In the genomic region with DNA sequence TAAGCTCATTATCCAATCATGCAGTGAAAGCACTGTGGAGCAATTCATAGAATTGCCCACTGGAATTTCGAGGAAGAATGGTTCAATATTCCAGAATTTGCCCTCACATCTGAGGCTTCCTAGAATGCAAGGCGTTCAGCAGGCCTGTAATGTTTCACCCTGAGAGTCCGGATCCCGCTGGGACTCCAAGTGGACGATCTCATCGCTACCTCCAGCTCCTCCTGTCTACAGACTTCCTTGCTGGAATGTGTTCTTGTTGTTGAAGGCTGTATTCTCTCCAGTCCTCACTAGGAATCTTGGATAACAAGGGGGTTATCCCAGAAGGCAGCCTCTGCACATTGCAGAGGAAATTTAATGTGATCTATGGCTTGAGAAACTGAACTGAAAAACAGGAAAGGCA, we compare ENCODE assay signal across 22 cellular contexts.
"Had no signal": no experiment of that assay in that cellular context is flagged by ENCODE, and none has a peak within 500 bp of the region (broad histone marks: within the 10 kb centered on the region; RNA-seq: fewer than 3 reads in every experiment).

No MANE protein-coding gene starts in this region.

- H3K9me3 ChIP-seq: pancreas, prostate gland, spleen, thoracic aorta, transverse colon had no signal

- H3K4me1 Mint-ChIP-seq: stimulated activated naive CD8-positive, alpha-beta T cell treated with anti-CD3 and anti-CD28 coated beads, Interleukin-15, amount 100 ng/mL, for 72 hours had no signal

- H3K36me3 ChIP-seq: pancreas, prostate gland, spleen, thoracic aorta, transverse colon had no signal

- H3K4me3 Mint-ChIP-seq: naive thymus-derived CD4-positive, alpha-beta T cell; neural crest cell; stimulated activated naive B cell treated with anti-CD40 and anti-IgM and Interleukin-4, amounts not matched to agents 10 μg/mL and 1 μg/mL and 100 μg/mL, for 72 hours; stimulated activated naive CD8-positive, alpha-beta T cell treated with anti-CD3 and anti-CD28 coated beads, Interleukin-15, amount 100 ng/mL, for 72 hours had no signal

- H3K4me1 ChIP-seq: pancreas, prostate gland had no signal

- H3K27ac Mint-ChIP-seq: naive thymus-derived CD4-positive, alpha-beta T cell; stimulated activated naive B cell treated with anti-CD40 and anti-IgM and Interleukin-4, amounts not matched to agents 10 μg/mL and 1 μg/mL and 100 μg/mL, for 72 hours had no signal

- H3K4me3 ChIP-seq: coronary artery, dorsolateral prefrontal cortex, lung, pancreas, prostate gland, spleen, thoracic aorta, transverse colon had no signal

- H3K36me3 Mint-ChIP-seq: naive thymus-derived CD4-positive, alpha-beta T cell; stimulated activated naive B cell treated with anti-CD40 and anti-IgM and Interleukin-4, amounts not matched to agents 10 μg/mL and 1 μg/mL and 100 μg/mL, for 72 hours had no signal

- ATAC-seq: esophagus mucosa; left cardiac atrium; left ventricle myocardium superior; naive thymus-derived CD4-positive, alpha-beta T cell; pancreas; stimulated activated naive B cell treated with anti-CD40 and anti-IgM and Interleukin-4, amounts not matched to agents 10 μg/mL and 1 μg/mL and 100 μg/mL, for 72 hours; stimulated activated naive CD8-positive, alpha-beta T cell treated with anti-CD3 and anti-CD28 coated beads, Interleukin-15, amount 100 ng/mL, for 72 hours had no signal

- H3K9me3 Mint-ChIP-seq: naive thymus-derived CD4-positive, alpha-beta T cell; neural crest cell; stimulated activated naive B cell treated with anti-CD40 and anti-IgM and Interleukin-4, amounts not matched to agents 10 μg/mL and 1 μg/mL and 100 μg/mL, for 72 hours; stimulated activated naive CD8-positive, alpha-beta T cell treated with anti-CD3 and anti-CD28 coated beads, Interleukin-15, amount 100 ng/mL, for 72 hours had no signal

- H3K27me3 ChIP-seq: dorsolateral prefrontal cortex, pancreas, spleen, transverse colon had no signal

- DNase-seq: caudate nucleus; dorsolateral prefrontal cortex; effector CD8-positive, alpha-beta T cell; left cardiac atrium; left ventricle myocardium superior; naive thymus-derived CD4-positive, alpha-beta T cell; nucleus accumbens; pancreas; retina; spleen; stimulated activated CD4-positive, alpha-beta T cell treated with anti-CD3 and anti-CD28 coated beads, Interleukin-15, amount 100 ng/mL, for 24 hours; stimulated activated CD4-positive, alpha-beta T cell treated with anti-CD3 and anti-CD28 coated beads, Interleukin-1b, Interleukin-23, amount 100 ng/mL, for 48 hours; stimulated activated CD4-positive, alpha-beta T cell treated with anti-CD3 and anti-CD28 coated beads, Interleukin-4, amount 100 ng/mL, for 4 hours; stimulated activated naive B cell treated with anti-CD40 and anti-IgM and Interleukin-4, amounts not matched to agents 10 μg/mL and 1 μg/mL and 100 μg/mL, for 72 hours; stimulated activated naive CD8-positive, alpha-beta T cell treated with anti-CD3 and anti-CD28 coated beads, Interleukin-15, amount 100 ng/mL, for 72 hours; transverse colon had no signal

- H3K27ac ChIP-seq: coronary artery, dorsolateral prefrontal cortex, pancreas, prostate gland, spleen, thoracic aorta, transverse colon had no signal
